In genomic region chr20:59159822-59160740, GRCh38 we compare ENCODE assay signal across 14 cellular contexts. TPM values are rescaled to one million over a fixed set of nuclear protein-coding genes. Genes with fewer than 3 reads are reported as not detected.
DNase-seq lines count a peak whose midpoint lies in the region; ATAC-seq and TF ChIP-seq lines count a peak whose summit lies in the region.
"Had no signal": no experiment of that assay in that cellular context is flagged by ENCODE, and none has a peak within 500 bp of the region (broad histone marks: within the 10 kb centered on the region; RNA-seq: fewer than 3 reads in every experiment).

No MANE protein-coding gene starts in this region.

- no peak overlapping the region for H3K4me2 ChIP-seq in PC-9

- no peaks in the 10 kb centered on the region for H4K20me1 ChIP-seq in PC-9 (ENCODE audit: insufficient read depth)

- TF ChIP-seq CTCF in CD4-positive, alpha-beta T cell (IDR thresholded peaks at IDR 0.05) = no peak
- TF ChIP-seq CTCF in mucosa of descending colon (IDR thresholded peaks at IDR 0.05) (no peak), PC-9 (conservative IDR thresholded peaks at IDR 0.05) (no peak), GM13976 (IDR thresholded peaks at IDR 0.05; ENCODE audit: borderline replicate concordance, control extremely low read depth, extremely low read depth, insufficient read depth, missing control alignments) (no peak)

- no TSS peak for BruUV-seq in PC-9 (replicated peaks; lab: Mats Ljungman, UMichigan)

- H3K4me3 ChIP-seq in mucosa of descending colon = no peak overlapping the region
- H3K4me3 ChIP-seq in PC-9 = no peak overlapping the region
- H3K4me3 ChIP-seq: testis had no signal

- POLR2A ChIA-PET in CD4-positive, alpha-beta T cell (lab: Charles Lee) = interaction anchor here (0.7 to 3.9 kb wide), 15 partner anchors 8 to 271 kb away, joined by 3 to 54 read pairs (median 4); partner anchors contain the start of gene ATP5F1E
- POLR2A ChIA-PET in activated CD4-positive, alpha-beta memory T cell treated with anti-CD3 and anti-CD28 coated beads, Interleukin-2, amount 10 ng/mL, durations not matched to agents 7 days and 5 days (lab: Charles Lee) = interaction anchor here (0.8 to 4.4 kb wide), 8 partner anchors 8 to 128 kb away, joined by 3 to 62 read pairs (median 6); partner anchors contain the start of genes ATP5F1E and PRELID3B
- POLR2A ChIA-PET in PC-9 (lab: Charles Lee; ENCODE audit: unreplicated experiment) = no interaction called here

- no peaks in the 10 kb centered on the region for H3K9me2 ChIP-seq in PC-9 (ENCODE audit: insufficient read depth)

- H3K27ac Mint-ChIP-seq in CD4-positive, alpha-beta T cell = peak overlapping the region; percentile 95
- H3K27ac Mint-ChIP-seq in activated CD4-positive, alpha-beta memory T cell treated with anti-CD3 and anti-CD28 coated beads, Interleukin-2, amount 10 ng/mL, durations not matched to agents 7 days and 5 days = peak overlapping the region; percentile 99

- no peaks in the 10 kb centered on the region for H3K9me3 Mint-ChIP-seq in CD4-positive, alpha-beta T cell
- H3K9me3 Mint-ChIP-seq in activated CD4-positive, alpha-beta memory T cell treated with anti-CD3 and anti-CD28 coated beads, Interleukin-2, amount 10 ng/mL, durations not matched to agents 7 days and 5 days = no peaks in the 10 kb centered on the region

- no peaks in the 10 kb centered on the region for H3K27me3 ChIP-seq in CD4-positive, alpha-beta T cell (ENCODE audit: control insufficient read depth, insufficient read depth, low read length)
- H3K27me3 ChIP-seq in PC-9 (ENCODE audit: insufficient read depth, low read depth) = peaks cover 97% of the 10 kb centered on the region
- H3K27me3 ChIP-seq: testis had no signal

- H2AFZ ChIP-seq in PC-9 = no peak overlapping the region

- H3K9me3 ChIP-seq in CD4-positive, alpha-beta T cell (ENCODE audit: control insufficient read depth, low read length) = no peaks in the 10 kb centered on the region
- H3K9me3 ChIP-seq in mucosa of descending colon (no peaks in the 10 kb centered on the region), PC-9 (ENCODE audit: insufficient read depth, low read depth) (no peaks in the 10 kb centered on the region)
- H3K9me3 ChIP-seq: testis had no signal

- H3F3A ChIP-seq in PC-9 (ENCODE audit: insufficient read depth, low read depth) = no peaks in the 10 kb centered on the region

- H3K79me2 ChIP-seq in PC-9 (ENCODE audit: low read depth) = no peaks in the 10 kb centered on the region

- H3K4me3 Mint-ChIP-seq in CD4-positive, alpha-beta T cell = peak overlapping the region; percentile 89
- peak overlapping the region; percentile 76 for H3K4me3 Mint-ChIP-seq in activated CD4-positive, alpha-beta memory T cell treated with anti-CD3 and anti-CD28 coated beads, Interleukin-2, amount 10 ng/mL, durations not matched to agents 7 days and 5 days

- no peak for ATAC-seq in CD4-positive, alpha-beta T cell (ENCODE audit: poor library complexity)
- peak; percentile 60 for ATAC-seq in mucosa of descending colon
- ATAC-seq: Panc1 had no signal

- in situ Hi-C loops in GM13976 (cut with MboI; ENCODE audit: low sequenced_read_pairs, unreplicated experiment) = no loop called here

- H3K36me3 ChIP-seq in mucosa of descending colon (ENCODE audit: low read depth) (no peaks in the 10 kb centered on the region), PC-9 (ENCODE audit: low read depth) (no peaks in the 10 kb centered on the region)
- H3K36me3 ChIP-seq: WERI-Rb-1 had no signal

- H3K4me1 ChIP-seq in mucosa of descending colon (ENCODE audit: low read depth) = peaks cover 6% of the 10 kb centered on the region
- no peaks in the 10 kb centered on the region for H3K4me1 ChIP-seq in PC-9 (replicated peaks; ENCODE audit: insufficient read depth)
- H3K4me1 ChIP-seq: testis had no signal

- peak overlapping the region; percentile 94 for H3K27ac ChIP-seq in CD4-positive, alpha-beta T cell (ENCODE audit: low read depth, low read length)
- H3K27ac ChIP-seq in PC-9 = no peak overlapping the region
- H3K27ac ChIP-seq: testis, WERI-Rb-1 had no signal

- no peaks in the 10 kb centered on the region for H3K27me3 Mint-ChIP-seq in CD4-positive, alpha-beta T cell
- H3K27me3 Mint-ChIP-seq in activated CD4-positive, alpha-beta memory T cell treated with anti-CD3 and anti-CD28 coated beads, Interleukin-2, amount 10 ng/mL, durations not matched to agents 7 days and 5 days = no peaks in the 10 kb centered on the region

- peaks cover 98% of the 10 kb centered on the region for H3K4me1 Mint-ChIP-seq in CD4-positive, alpha-beta T cell (ENCODE audit: low read depth)
- H3K4me1 Mint-ChIP-seq in activated CD4-positive, alpha-beta memory T cell treated with anti-CD3 and anti-CD28 coated beads, Interleukin-2, amount 10 ng/mL, durations not matched to agents 7 days and 5 days = peaks cover 68% of the 10 kb centered on the region

- intact Hi-C loops in CD4-positive, alpha-beta T cell (cut with DNase I, micrococcal nuclease) = loop anchor here (1.0 to 5.0 kb wide), 6 partner anchors 10 to 508 kb away; partner anchors contain the start of gene STX16 (in 1 of the 2)
- intact Hi-C loops in mucosa of descending colon (cut with DNase I, micrococcal nuclease) (no loop called here), PC-9 (cut with micrococcal nuclease; ENCODE audit: unreplicated experiment) (no loop called here)

- CTCF ChIA-PET in CD4-positive, alpha-beta T cell (lab: Charles Lee) = interaction anchor here (1.0 to 2.9 kb wide), 11 partner anchors 10 to 72 kb away, joined by 3 to 18 read pairs (median 7); no protein-coding TSS in a partner anchor
- CTCF ChIA-PET in activated CD4-positive, alpha-beta memory T cell treated with anti-CD3 and anti-CD28 coated beads, Interleukin-2, amount 10 ng/mL, durations not matched to agents 7 days and 5 days (lab: Charles Lee) = interaction anchor here (0.8 to 1.7 kb wide), 7 partner anchors 9 to 117 kb away, joined by 3 to 7 read pairs (median 4); no protein-coding TSS in a partner anchor
- CTCF ChIA-PET in PC-9 (lab: Charles Lee) = no interaction called here

- H3K36me3 Mint-ChIP-seq in CD4-positive, alpha-beta T cell (ENCODE audit: low read depth) = peaks cover 30% of the 10 kb centered on the region
- H3K36me3 Mint-ChIP-seq in activated CD4-positive, alpha-beta memory T cell treated with anti-CD3 and anti-CD28 coated beads, Interleukin-2, amount 10 ng/mL, durations not matched to agents 7 days and 5 days (ENCODE audit: low read depth) = peaks cover 8% of the 10 kb centered on the region

- DNase-seq in CD4-positive, alpha-beta T cell = peak in 3 of 10 experiments; percentile 30 to 44 (median 42)
- DNase-seq in NCI-H1105 (lab: John Stamatoyannopoulos, UW) = peak; percentile 89
- DNase-seq in activated CD4-positive, alpha-beta memory T cell treated with anti-CD3 and anti-CD28 coated beads, Interleukin-2, amount 10 ng/mL, durations not matched to agents 7 days and 5 days = peak; percentile 40
- peak in 2 of 3 donors; percentile 62 to 64 for DNase-seq in mucosa of descending colon
- no peak for DNase-seq in SIG-M5 treated with dmso at 0.1 percent for 504 hours (lab: John Stamatoyannopoulos, UW; ENCODE audit: unreplicated experiment)
- DNase-seq in PC-9 = no peak
- DNase-seq in GM13976 (ENCODE audit: low spot score) = no peak
- DNase-seq in NCI-H2227 (lab: John Stamatoyannopoulos, UW; ENCODE audit: unreplicated experiment) = no peak
- DNase-seq: DMS 273 treated with DMSO at 0.1 percent for 48 hours, occipital lobe, testis had no signal

RNA-seq across cellular contexts. Expression of gene ZNF831, which starts 3.5 kb away (rescaled TPM):
- 10 to 100 TPM; 24.9 to 25.9 TPM for total RNA-seq in CD4-positive, alpha-beta T cell
- total RNA-seq in activated CD4-positive, alpha-beta memory T cell treated with anti-CD3 and anti-CD28 coated beads, Interleukin-2, amount 10 ng/mL, durations not matched to agents 7 days and 5 days = 10 to 100 TPM; 12.1 to 12.7 TPM
- under 1 TPM; 0.38 to 0.89 (median 0.57) TPM for total RNA-seq in mucosa of descending colon
- not detected in 2 replicates for total RNA-seq in PC-9 (2021)
- total RNA-seq: fibroblast of lung had no signal

Comparison
In these comparisons a context has a peak if more than half of its experiments do, and no peak if none do; other contexts are left out.
1. DNase-seq: peak in NCI-H1105 (single experiment), activated CD4-positive, alpha-beta memory T cell treated with anti-CD3 and anti-CD28 coated beads, Interleukin-2, amount 10 ng/mL, durations not matched to agents 7 days and 5 days (single experiment) and mucosa of descending colon (2 of 3); none in SIG-M5 treated with dmso at 0.1 percent for 504 hours (single experiment), PC-9 (0 of 2), GM13976 (single experiment) and NCI-H2227 (single experiment).
2. RNA of gene ZNF831, which starts 3.5 kb away (total RNA-seq): 24.9 to 25.9 TPM in CD4-positive, alpha-beta T cell and 12.1 to 12.7 TPM in activated CD4-positive, alpha-beta memory T cell treated with anti-CD3 and anti-CD28 coated beads, Interleukin-2, amount 10 ng/mL, durations not matched to agents 7 days and 5 days; 0.38 to 0.89 TPM in mucosa of descending colon and not detected in PC-9; every median in the first group is over 4 times any median in the second.
3. intact Hi-C loops: an anchor here in CD4-positive, alpha-beta T cell (1.0 to 5.0 kb wide); none called in mucosa of descending colon and PC-9.